21 cellular contexts compared by ENCODE assay signal in genomic region chr11:100867601-100868000, GRCh38.
DNase-seq lines count a peak whose midpoint lies in the region; ATAC-seq, FAIRE-seq and TF ChIP-seq lines count a peak whose summit lies in the region.
"Had no signal": no experiment of that assay in that cellular context is flagged by ENCODE, and none has a peak within 500 bp of the region (broad histone marks: within the 10 kb centered on the region; RNA-seq: fewer than 3 reads in every experiment).

No MANE protein-coding gene starts in this region.

- H4K8ac ChIP-seq in mesenchymal stem cell (ENCODE audit: low read length) (no peak overlapping the region), neuronal stem cell (ENCODE audit: low read depth, low read length) (no peak overlapping the region)

- no peak overlapping the region for H2BK120ac ChIP-seq in mesenchymal stem cell (ENCODE audit: low read depth, low read length)
- H2BK120ac ChIP-seq in neuronal stem cell (ENCODE audit: low read depth, low read length), result no peak overlapping the region

- peak; percentile 11 for FAIRE-seq in D721Med (lab: Jason Lieb, UNC)
- FAIRE-seq: GM12892, H1, K562 had no signal

- H4K91ac ChIP-seq in mesenchymal stem cell (ENCODE audit: low read length) (no peak overlapping the region), neuronal stem cell (ENCODE audit: low read depth, low read length, poor library complexity) (no peak overlapping the region)

- H3K27ac ChIP-seq in mesenchymal stem cell (ENCODE audit: low read length, poor library complexity, severe bottlenecking), result peak overlapping the region; percentile 33
- peak overlapping the region; percentile 75 for H3K27ac ChIP-seq in neuronal stem cell (replicated peaks; ENCODE audit: low read length)
- H3K27ac ChIP-seq: C4-2B, HL-60 had no signal

- H2BK5ac ChIP-seq in mesenchymal stem cell (ENCODE audit: low read depth, low read length, poor library complexity, severe bottlenecking), result no peak overlapping the region
- H2BK5ac ChIP-seq in neuronal stem cell (ENCODE audit: low read length), result no peak overlapping the region

- H3K23ac ChIP-seq in mesenchymal stem cell (ENCODE audit: low read length in 2 of 2) (no peak overlapping the region), neuronal stem cell (ENCODE audit: low read depth, low read length, poor library complexity) (no peak overlapping the region)

- H2AFZ ChIP-seq in mesenchymal stem cell (ENCODE audit: low read depth, low read length) (no peak overlapping the region), neuronal stem cell (ENCODE audit: low read length) (no peak overlapping the region)

- H3K27ac Mint-ChIP-seq in progenitor cell of endocrine pancreas, result no peak overlapping the region
- H3K27ac Mint-ChIP-seq: CD4-positive, alpha-beta T cell had no signal

- TF ChIP-seq CTCF in D721Med (IDR thresholded peaks at IDR 0.05; ENCODE audit: insufficient read depth, missing control alignments), result no peak
- TF ChIP-seq CTCF in epithelial cell of proximal tubule (conservative IDR thresholded peaks at IDR 0.05; ENCODE audit: low read depth, low read length), result no peak
- no peak for TF ChIP-seq CTCF in progenitor cell of endocrine pancreas (IDR thresholded peaks at IDR 0.05; ENCODE audit: unreplicated experiment)

- no peak overlapping the region for H2BK15ac ChIP-seq in mesenchymal stem cell (ENCODE audit: low read depth, poor library complexity, severe bottlenecking)
- no peak overlapping the region for H2BK15ac ChIP-seq in neuronal stem cell (ENCODE audit: low read length)

- no peak overlapping the region for H3K4me3 Mint-ChIP-seq in progenitor cell of endocrine pancreas (ENCODE audit: low read depth)
- H3K4me3 Mint-ChIP-seq: CD4-positive, alpha-beta T cell; H9 had no signal

- no peaks in the 10 kb centered on the region for H3K27me3 Mint-ChIP-seq in progenitor cell of endocrine pancreas
- H3K27me3 Mint-ChIP-seq: CD4-positive, alpha-beta T cell had no signal

- H2AK5ac ChIP-seq in mesenchymal stem cell (ENCODE audit: low read length, severe bottlenecking) (no peak overlapping the region), neuronal stem cell (ENCODE audit: low read depth, low read length) (no peak overlapping the region)

- H3K79me1 ChIP-seq in mesenchymal stem cell (replicated peaks; ENCODE audit: low read length, poor library complexity, severe bottlenecking), result peaks cover 9% of the 10 kb centered on the region
- H3K79me1 ChIP-seq in neuronal stem cell (ENCODE audit: low read depth, low read length), result no peaks in the 10 kb centered on the region

- H3K4me3 ChIP-seq in epithelial cell of proximal tubule (ENCODE audit: low read depth, low read length), result no peak overlapping the region
- H3K4me3 ChIP-seq in mesenchymal stem cell (ENCODE audit: insufficient read depth in 1 of 2, low read depth in 1 of 2, low read length in 2 of 2), result no peak overlapping the region
- H3K4me3 ChIP-seq in neuronal stem cell (ENCODE audit: low read length in 2 of 2), result no peak overlapping the region
- H3K4me3 ChIP-seq: K562 had no signal

- H3K9ac ChIP-seq in mesenchymal stem cell (ENCODE audit: low read length), result no peak overlapping the region
- no peak overlapping the region for H3K9ac ChIP-seq in neuronal stem cell (ENCODE audit: low read depth, low read length, poor library complexity)

- no peaks in the 10 kb centered on the region for H3K9me3 Mint-ChIP-seq in progenitor cell of endocrine pancreas (ENCODE audit: low read depth)
- H3K9me3 Mint-ChIP-seq: H9 had no signal

- no peaks in the 10 kb centered on the region for H3K36me3 Mint-ChIP-seq in progenitor cell of endocrine pancreas (ENCODE audit: insufficient read depth)

- H3K4ac ChIP-seq in mesenchymal stem cell (ENCODE audit: low read depth in 1 of 2, low read length in 2 of 2) (no peak overlapping the region), neuronal stem cell (ENCODE audit: low read length) (no peak overlapping the region)

- peaks cover 7% of the 10 kb centered on the region for H3K4me1 ChIP-seq in mesenchymal stem cell (ENCODE audit: control insufficient read depth, insufficient read depth, low read depth, low read length)
- peaks cover 3 to 8% of the 10 kb centered on the region in 2 donors for H3K4me1 ChIP-seq in neuronal stem cell (ENCODE audit: control insufficient read depth in 2 of 2, insufficient read depth in 1 of 2, low read depth in 1 of 2, low read length in 2 of 2)

- H3K9me3 ChIP-seq in mesenchymal stem cell (ENCODE audit: control insufficient read depth, low read length), result no peaks in the 10 kb centered on the region
- no peaks in the 10 kb centered on the region for H3K9me3 ChIP-seq in neuronal stem cell (replicated peaks in 1 of 2; ENCODE audit: control insufficient read depth in 2 of 2, insufficient read depth in 1 of 2, low read depth in 1 of 2, low read length in 2 of 2)
- H3K9me3 ChIP-seq: Caco-2 had no signal

- H3K4me1 Mint-ChIP-seq in progenitor cell of endocrine pancreas (ENCODE audit: low read depth), result peaks cover 5% of the 10 kb centered on the region

- H3K18ac ChIP-seq in mesenchymal stem cell (ENCODE audit: low read depth in 1 of 2, low read length in 2 of 2) (no peak overlapping the region), neuronal stem cell (ENCODE audit: low read length) (no peak overlapping the region)

- H3K36me3 ChIP-seq in mesenchymal stem cell (ENCODE audit: control insufficient read depth in 1 of 2, insufficient read depth in 2 of 2, low read depth in 1 of 2, low read length in 2 of 2), result no peaks in the 10 kb centered on the region
- H3K36me3 ChIP-seq in neuronal stem cell (replicated peaks in 1 of 2; ENCODE audit: control insufficient read depth in 2 of 2, insufficient read depth in 2 of 2, low read length in 2 of 2), result no peaks in the 10 kb centered on the region

- no peak overlapping the region for H3K14ac ChIP-seq in mesenchymal stem cell (ENCODE audit: low read length in 2 of 2)
- H3K14ac ChIP-seq in neuronal stem cell (ENCODE audit: low read length), result no peak overlapping the region

- WGBS in mesenchymal stem cell, result 100% methylated on average over 2 of the region's 2 CpGs
- WGBS in neuronal stem cell (ENCODE audit: extremely low coverage in 2 of 2, insufficient read length in 2 of 2, insufficient replicate concordance in 1 of 2), 2 donors, result no CpG with 5 or more reads among the region's 2 CpGs

- H3K4me2 ChIP-seq in mesenchymal stem cell (ENCODE audit: low read length, poor library complexity, severe bottlenecking), result no peak overlapping the region
- H3K4me2 ChIP-seq in neuronal stem cell (ENCODE audit: insufficient read depth, low read length, poor library complexity, severe bottlenecking), result no peak overlapping the region

- no peak for ATAC-seq in HG02973 (IDR thresholded peaks at IDR 0.05; ENCODE audit: unreplicated experiment)
- ATAC-seq: K562 had no signal

- no peak overlapping the region for H2BK12ac ChIP-seq in mesenchymal stem cell (ENCODE audit: low read length in 2 of 2)
- H2BK12ac ChIP-seq in neuronal stem cell (ENCODE audit: low read length), result no peak overlapping the region

- no peaks in the 10 kb centered on the region for H3K27me3 ChIP-seq in mesenchymal stem cell (ENCODE audit: control insufficient read depth in 1 of 2, insufficient read depth in 1 of 2, low read length in 2 of 2)
- H3K27me3 ChIP-seq in neuronal stem cell (ENCODE audit: control insufficient read depth in 3 of 3, insufficient read depth in 3 of 3, low read depth in 1 of 3, low read length in 3 of 3), result no peaks in the 10 kb centered on the region

- DNase-seq in D721Med (ENCODE audit: insufficient read length, low spot score) (no peak), epithelial cell of proximal tubule (ENCODE audit: low read depth) (peak; percentile 60), mesenchymal stem cell (no peak), neuronal stem cell (ENCODE audit: low spot score) (peak; percentile 37), progenitor cell of endocrine pancreas (ENCODE audit: low spot score, unreplicated experiment) (no peak)
- DNase-seq in stimulated activated CD4-positive, alpha-beta T cell treated with anti-CD3 and anti-CD28 coated beads, Interleukin-15, amount 100 ng/mL, for 24 hours, result no peak
- no peak for DNase-seq in activated CD4-positive, alpha-beta T cell treated with anti-CD3 and anti-CD28 coated beads, Interleukin-2, amount 50 U/mL, for 48 hours
- DNase-seq: ACHN; Caco-2; CD4-positive, alpha-beta T cell; DMS153; DMS79; GDM1; H9; IMR-90 had no signal

Comparison
In these comparisons a context has a peak if more than half of its experiments do, and no peak if none do; other contexts are left out.
1. DNase-seq: peak in epithelial cell of proximal tubule (single experiment) and neuronal stem cell (single experiment); none in D721Med (single experiment), mesenchymal stem cell (single experiment), progenitor cell of endocrine pancreas (single experiment), stimulated activated CD4-positive, alpha-beta T cell treated with anti-CD3 and anti-CD28 coated beads, Interleukin-15, amount 100 ng/mL, for 24 hours (single experiment) and activated CD4-positive, alpha-beta T cell treated with anti-CD3 and anti-CD28 coated beads, Interleukin-2, amount 50 U/mL, for 48 hours (0 of 2).